In the genomic region with DNA sequence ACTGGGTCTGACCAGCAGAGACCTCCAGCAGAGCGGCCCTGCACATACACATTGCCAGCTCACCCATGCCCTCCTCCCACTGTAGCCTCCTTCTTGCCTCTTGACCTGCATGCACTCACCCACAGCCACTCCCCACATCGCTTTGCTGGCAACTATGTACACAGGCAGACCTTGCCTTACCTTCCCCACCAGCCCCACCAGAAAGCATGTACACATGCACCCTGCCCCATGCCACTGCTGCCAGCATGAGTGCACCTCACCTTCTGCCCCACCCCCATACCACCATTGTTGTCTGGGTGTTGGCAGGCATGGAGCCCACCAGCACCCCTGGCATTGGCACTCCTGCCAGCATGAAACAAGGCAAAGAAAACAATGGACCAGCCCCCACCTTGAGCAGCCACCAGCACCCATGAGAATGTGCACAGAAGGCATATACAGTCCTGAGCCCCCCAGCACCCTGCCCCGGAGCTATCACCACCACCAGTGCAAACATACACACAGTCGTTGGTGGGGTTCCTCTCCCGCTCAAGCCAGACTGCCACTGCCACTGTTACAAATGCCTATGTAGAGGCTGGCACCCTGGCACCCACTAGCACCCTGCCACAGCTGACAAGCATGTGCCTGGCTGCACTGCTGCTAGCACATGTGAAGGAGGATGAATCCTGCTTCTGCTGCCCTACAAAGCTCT, we compare ENCODE assay signal across 24 cellular contexts.
"Had no signal": no experiment of that assay in that cellular context is flagged by ENCODE, and none has a peak within 500 bp of the region (broad histone marks: within the 10 kb centered on the region; RNA-seq: fewer than 3 reads in every experiment).

No MANE protein-coding gene starts in this region.

- H3K9me3 Mint-ChIP-seq: activated CD4-positive, alpha-beta memory T cell treated with anti-CD3 and anti-CD28 coated beads, Interleukin-2, amount 10 ng/mL, durations not matched to agents 7 days and 5 days; activated naive CD4-positive, alpha-beta T cell treated with anti-CD3 and anti-CD28 coated beads, Interleukin-2, amount 50 U/mL, for 24 hours had no signal

- H3K27ac ChIP-seq: body of pancreas, colonic mucosa, epithelial cell of prostate, esophagus squamous epithelium, gastroesophageal sphincter had no signal

- H3K4me3 Mint-ChIP-seq: activated CD4-positive, alpha-beta memory T cell treated with anti-CD3 and anti-CD28 coated beads, Interleukin-2, amount 10 ng/mL, durations not matched to agents 7 days and 5 days; activated CD4-positive, alpha-beta T cell treated with anti-CD3 and anti-CD28 coated beads, Interleukin-2, amount 10 ng/mL, durations not matched to agents 7 days and 5 days; activated naive CD4-positive, alpha-beta T cell treated with anti-CD3 and anti-CD28 coated beads for 36 hours; activated naive CD4-positive, alpha-beta T cell treated with anti-CD3 and anti-CD28 coated beads, Interleukin-2, amount 50 U/mL, for 24 hours; activated naive CD8-positive, alpha-beta T cell treated with anti-CD3 and anti-CD28 coated beads, Interleukin-2, amount 10 ng/mL, durations not matched to agents 7 days and 5 days; activated T-cell treated with anti-CD3 and anti-CD28 coated beads, Interleukin-2, amount 50 U/mL, for 4 hours; activated T-helper 17 cell treated with anti-CD3 and anti-CD28 coated beads, Interleukin-2, amount 50 U/mL, for 72 hours had no signal

- H3K9me3 ChIP-seq: body of pancreas, colonic mucosa, esophagus squamous epithelium had no signal

- H3K4me3 ChIP-seq: body of pancreas, colonic mucosa, esophagus squamous epithelium, gastroesophageal sphincter had no signal

- H3K27me3 ChIP-seq: body of pancreas, colonic mucosa, esophagus squamous epithelium, gastroesophageal sphincter had no signal

- DNase-seq: activated CD4-positive, alpha-beta memory T cell treated with anti-CD3 and anti-CD28 coated beads, Interleukin-2, amount 10 ng/mL, durations not matched to agents 7 days and 5 days; activated CD4-positive, alpha-beta T cell treated with anti-CD3 and anti-CD28 coated beads for 4 hours; activated CD4-positive, alpha-beta T cell treated with anti-CD3 and anti-CD28 coated beads, Interleukin-2, amount 10 ng/mL, durations not matched to agents 7 days and 5 days; activated CD4-positive, alpha-beta T cell treated with anti-CD3 and anti-CD28 coated beads, Interleukin-2, amount 50 U/mL, for 4 hours; activated CD4-positive, CD25-positive, alpha-beta regulatory T cell; activated CD4-positive, CD25-positive, alpha-beta regulatory T cell treated with anti-CD3 and anti-CD28 coated beads, Interleukin-2, amount 50 U/mL, for 72 hours; activated CD8-positive, alpha-beta memory T cell treated with anti-CD3 and anti-CD28 coated beads for 24 hours; activated effector memory CD4-positive, alpha-beta T cell treated with Interleukin-2 at 50 U/mL for 16 hours; activated naive CD4-positive, alpha-beta T cell treated with anti-CD3 and anti-CD28 coated beads for 36 hours; activated naive CD8-positive, alpha-beta T cell treated with anti-CD3 and anti-CD28 coated beads, Interleukin-2, amount 10 ng/mL, durations not matched to agents 7 days and 5 days; activated T-cell treated with anti-CD3 and anti-CD28 coated beads, Interleukin-2, amount 50 U/mL, for 4 hours; amniotic stem cell; anterior cingulate cortex; body of pancreas; caudate nucleus; colonic mucosa; effector CD8-positive, alpha-beta T cell; esophagus squamous epithelium; foreskin melanocyte; T-helper 2 cell had no signal

- H3K4me1 Mint-ChIP-seq: activated CD4-positive, alpha-beta memory T cell treated with anti-CD3 and anti-CD28 coated beads, Interleukin-2, amount 10 ng/mL, durations not matched to agents 7 days and 5 days; activated CD4-positive, alpha-beta T cell treated with anti-CD3 and anti-CD28 coated beads, Interleukin-2, amount 10 ng/mL, durations not matched to agents 7 days and 5 days; activated naive CD4-positive, alpha-beta T cell treated with anti-CD3 and anti-CD28 coated beads, Interleukin-2, amount 50 U/mL, for 24 hours; activated naive CD8-positive, alpha-beta T cell treated with anti-CD3 and anti-CD28 coated beads, Interleukin-2, amount 10 ng/mL, durations not matched to agents 7 days and 5 days; activated T-helper 17 cell treated with anti-CD3 and anti-CD28 coated beads, Interleukin-2, amount 50 U/mL, for 72 hours had no signal

- ATAC-seq: activated T-cell treated with anti-CD3 and anti-CD28 coated beads, Interleukin-2, amount 50 U/mL, for 4 hours; activated T-helper 17 cell treated with anti-CD3 and anti-CD28 coated beads, Interleukin-2, amount 50 U/mL, for 72 hours; body of pancreas; gastroesophageal sphincter had no signal

- H3K4me1 ChIP-seq: body of pancreas, colonic mucosa, esophagus squamous epithelium, gastroesophageal sphincter had no signal

- H3K36me3 ChIP-seq: colonic mucosa, esophagus squamous epithelium, gastroesophageal sphincter had no signal

- H3K36me3 Mint-ChIP-seq: activated naive CD4-positive, alpha-beta T cell treated with anti-CD3 and anti-CD28 coated beads, Interleukin-2, amount 50 U/mL, for 24 hours had no signal

- H3K27ac Mint-ChIP-seq: activated CD4-positive, alpha-beta memory T cell treated with anti-CD3 and anti-CD28 coated beads, Interleukin-2, amount 10 ng/mL, durations not matched to agents 7 days and 5 days; activated CD4-positive, alpha-beta T cell treated with anti-CD3 and anti-CD28 coated beads, Interleukin-2, amount 10 ng/mL, durations not matched to agents 7 days and 5 days; activated naive CD4-positive, alpha-beta T cell treated with anti-CD3 and anti-CD28 coated beads for 36 hours; activated naive CD4-positive, alpha-beta T cell treated with anti-CD3 and anti-CD28 coated beads, Interleukin-2, amount 50 U/mL, for 24 hours; activated naive CD8-positive, alpha-beta T cell treated with anti-CD3 and anti-CD28 coated beads, Interleukin-2, amount 10 ng/mL, durations not matched to agents 7 days and 5 days; activated T-helper 17 cell treated with anti-CD3 and anti-CD28 coated beads, Interleukin-2, amount 50 U/mL, for 72 hours had no signal
